12 cellular contexts compared by ENCODE assay signal in genomic region chr19:46291829-46292228, GRCh38. TPM values are rescaled to one million over a fixed set of nuclear protein-coding genes. Genes with fewer than 3 reads are reported as not detected.
"Had no signal": no experiment of that assay in that cellular context is flagged by ENCODE, and none has a peak within 500 bp of the region (broad histone marks: within the 10 kb centered on the region; RNA-seq: fewer than 3 reads in every experiment).

No MANE protein-coding gene starts in this region.

- H3K27ac ChIP-seq: GM23248 had no signal

- H3K27ac Mint-ChIP-seq: GM23338, H9, HFFc6 had no signal

- H3K9me3 ChIP-seq: HAP-1 had no signal

- FAIRE-seq: H1, H54 had no signal

- DNase-seq: GM23248, GOT3, H7, H9, HCEC 1CT, HFFc6 had no signal

- H3K4me3 Mint-ChIP-seq: GM23338, H9, HFFc6 had no signal

- H3K4me3 ChIP-seq: GM23248, GM23338, HAP-1 had no signal

- H3K9me3 Mint-ChIP-seq: HFFc6 had no signal

- ATAC-seq: GM23338, HCT116 had no signal

- H3K9ac ChIP-seq: GM23248 had no signal

- H3K4me1 ChIP-seq: HAP-1 had no signal

- H3K36me3 ChIP-seq: HAP-1 had no signal

- H3K4me1 Mint-ChIP-seq: GM23338 had no signal

- H3K4me2 ChIP-seq: GM23338 had no signal

- H2AFZ ChIP-seq: GM23248, GM23338 had no signal

RNA-seq across cellular contexts. Expression of gene HIF3A, which starts 5.0 kb away (rescaled TPM):
- total RNA-seq: GM23248, H4 had no signal
